In the genomic region with DNA sequence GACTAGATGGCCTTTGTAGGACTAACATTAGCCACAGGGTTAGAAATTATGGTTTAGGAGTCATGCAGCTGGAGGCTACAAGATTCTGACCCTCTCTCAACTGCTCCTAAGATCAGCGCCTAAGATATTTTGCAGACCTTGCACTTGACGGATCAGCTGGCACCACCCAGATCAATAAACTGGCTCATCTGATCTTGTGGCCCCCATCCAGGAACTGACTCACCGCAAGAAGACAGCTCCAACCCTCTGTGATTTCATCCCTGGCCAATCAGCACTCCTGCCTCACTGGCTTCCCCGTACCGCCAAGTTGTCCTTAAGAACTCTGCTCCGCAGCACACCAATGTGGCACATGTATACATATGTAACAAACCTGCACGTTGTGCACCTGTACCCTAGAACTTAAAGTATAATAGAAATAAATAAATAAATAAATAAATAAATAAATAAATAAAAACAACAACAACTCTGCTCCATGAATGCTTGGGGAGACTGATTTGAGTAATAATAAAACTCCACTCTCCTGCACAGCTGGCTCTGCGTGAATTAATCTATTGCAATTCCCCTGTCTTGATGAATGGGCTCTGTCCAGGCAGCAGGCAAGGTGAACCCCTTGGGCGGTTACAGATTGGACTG, we compare ENCODE assay signal across 3 cellular contexts.
A peak's percentile ranks its signal among the peaks of the same experiment; 100 is the strongest.
TF ChIP-seq lines count a peak whose summit lies in the region.

No MANE protein-coding gene starts in this region.

TF ChIP-seq in A549, 52 proteins besides CTCF, POLR2A, EP300 and RAD21:
- peak; percentile 81 for TF ChIP-seq ZC3H11A (IDR thresholded peaks at IDR 0.05)

TF ChIP-seq in HCT116, 20 proteins besides CTCF, POLR2A, EP300 and RAD21:
- TF ChIP-seq POLR2AphosphoS5 (IDR thresholded peaks at IDR 0.05; ENCODE audit: low read depth, low read length) (peak; percentile 49; the same call in 1 of the 2 replicates), TCF7L2 (IDR thresholded peaks at IDR 0.05; ENCODE audit: borderline replicate concordance, extremely low read depth, insufficient read depth, insufficient read length) (peak; percentile 28)

TF ChIP-seq in HepG2, 621 proteins besides CTCF, POLR2A, EP300 and RAD21:
- TF ChIP-seq, protein P1, sequence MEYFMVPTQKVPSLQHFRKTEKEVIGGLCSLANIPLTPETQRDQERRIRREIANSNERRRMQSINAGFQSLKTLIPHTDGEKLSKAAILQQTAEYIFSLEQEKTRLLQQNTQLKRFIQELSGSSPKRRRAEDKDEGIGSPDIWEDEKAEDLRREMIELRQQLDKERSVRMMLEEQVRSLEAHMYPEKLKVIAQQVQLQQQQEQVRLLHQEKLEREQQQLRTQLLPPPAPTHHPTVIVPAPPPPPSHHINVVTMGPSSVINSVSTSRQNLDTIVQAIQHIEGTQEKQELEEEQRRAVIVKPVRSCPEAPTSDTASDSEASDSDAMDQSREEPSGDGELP (IDR thresholded peaks at IDR 0.05; ENCODE audit: borderline replicate concordance, low read depth), result peak; percentile 63; the same call in 1 of the 2 replicates
- TF ChIP-seq MAFK (conservative IDR thresholded peaks at IDR 0.05 in 1 of 2, IDR thresholded peaks at IDR 0.05 in 1 of 2; ENCODE audit: low read length in 2 of 2) (peak; percentile 19 to 28; a peak in 1 of 4 replicates), FOSL2 (CRISPR knock-in tag; IDR thresholded peaks at IDR 0.05) (peak; percentile 76)
